30 cellular contexts compared by ENCODE assay signal in genomic region chr7:84339306-84339705, GRCh38.
DNase-seq lines count a peak whose midpoint lies in the region; ATAC-seq and TF ChIP-seq lines count a peak whose summit lies in the region.
"Had no signal": no experiment of that assay in that cellular context is flagged by ENCODE, and none has a peak within 500 bp of the region (broad histone marks: within the 10 kb centered on the region; RNA-seq: fewer than 3 reads in every experiment).

No MANE protein-coding gene starts in this region.

- no peak for TF ChIP-seq RAD21 in IMR-90 (IDR thresholded peaks at IDR 0.05; ENCODE audit: low read length)

- H3K9me3 ChIP-seq in A673 (ENCODE audit: low read depth, low read length, poor library complexity, severe bottlenecking) (no peaks in the 10 kb centered on the region), IMR-90 (ENCODE audit: control insufficient read depth, insufficient read depth, low read length) (no peaks in the 10 kb centered on the region), OCI-LY3 (ENCODE audit: insufficient read depth, low read length) (no peaks in the 10 kb centered on the region), suprapubic skin (no peaks in the 10 kb centered on the region)
- H3K9me3 ChIP-seq: breast epithelium, heart left ventricle, tibial nerve had no signal

- no peak overlapping the region for H2BK120ac ChIP-seq in IMR-90 (ENCODE audit: low read depth, low read length)

- H2AFZ ChIP-seq in IMR-90 (replicated peaks; ENCODE audit: low read length, poor library complexity) (no peak overlapping the region), OCI-LY3 (ENCODE audit: low read depth, low read length) (peak overlapping the region; percentile 35)
- H2AFZ ChIP-seq: GM23248, neural progenitor cell, parathyroid adenoma had no signal

- POLR2A ChIA-PET in A673 (lab: Charles Lee; ENCODE audit: low non-redundant PET) = interaction anchor here (0.7 kb wide), 1 partner anchor 180 kb away, joined by 3 read pairs; no protein-coding TSS in a partner anchor
- POLR2A ChIA-PET in IMR-90 (lab: Charles Lee; ENCODE audit: unreplicated experiment) = no interaction called here

- H2AK5ac ChIP-seq in IMR-90 (ENCODE audit: low read depth, low read length) = no peak overlapping the region

- H3K23ac ChIP-seq in IMR-90 (ENCODE audit: low read depth, low read length) = no peak overlapping the region

- H3K4me1 ChIP-seq in A673 (ENCODE audit: insufficient read depth, low read length, poor library complexity, severe bottlenecking) (no peaks in the 10 kb centered on the region), IMR-90 (ENCODE audit: control insufficient read depth, insufficient read depth, low read length) (0 out of 2 replicates have a peak, but pooled peaks cover 1% of the 10 kb centered on the region), OCI-LY3 (ENCODE audit: low read length) (peaks cover 28% of the 10 kb centered on the region), suprapubic skin (no peaks in the 10 kb centered on the region)
- H3K4me1 ChIP-seq: breast epithelium, heart left ventricle, parathyroid adenoma, tibial nerve had no signal

- no peak overlapping the region; a peak in 1 of 4 replicates for H4K8ac ChIP-seq in IMR-90 (ENCODE audit: low read depth in 2 of 2, low read length in 2 of 2)

- in situ Hi-C loops in IMR-90 (cut with MboI; ENCODE audit: low sequenced_read_pairs) = no loop called here

- WGBS in IMR-90 (ENCODE audit: extremely low coverage in 2 of 2, insufficient read length in 1 of 2), 2 experiments = no CpG with 5 or more reads among the region's 1 CpG
- WGBS in suprapubic skin = 32% methylated on average over 1 of the region's 1 CpG

- H4K5ac ChIP-seq in IMR-90 (ENCODE audit: low read depth, low read length) = no peak overlapping the region

- H3K18ac ChIP-seq in IMR-90 (ENCODE audit: low read depth, low read length) = no peak overlapping the region

- H3K4me3 Mint-ChIP-seq in activated T-cell treated with anti-CD3 and anti-CD28 coated beads, Interleukin-2, amount 50 U/mL, for 4 hours = no peak overlapping the region
- H3K4me3 Mint-ChIP-seq: activated T-cell treated with anti-CD3 and anti-CD28 coated beads, Interleukin-2, amount 50 U/mL, for 72 hours; CD4-positive, alpha-beta memory T cell; neural progenitor cell had no signal

- dilution Hi-C loops in IMR-90 (cut with HindIII; ENCODE audit: low sequenced_read_pairs, unreplicated experiment) = no loop called here

- H3K27me3 Mint-ChIP-seq in activated T-cell treated with anti-CD3 and anti-CD28 coated beads, Interleukin-2, amount 50 U/mL, for 4 hours (ENCODE audit: low read depth) = no peaks in the 10 kb centered on the region
- H3K27me3 Mint-ChIP-seq: CD4-positive, alpha-beta memory T cell had no signal

- DNase-seq in A673 (ENCODE audit: low spot score) = peak; percentile 18
- DNase-seq in IMR-90 = no peak
- peak; percentile 43 for DNase-seq in fibroblast of gingiva (ENCODE audit: low read depth)
- DNase-seq in suprapubic skin (ENCODE audit: low spot score in 2 of 2) = no peak
- no peak for DNase-seq in SW 1271 (lab: John Stamatoyannopoulos, UW)
- no peak for DNase-seq in activated naive CD4-positive, alpha-beta T cell treated with anti-CD3 and anti-CD28 coated beads, Interleukin-2, amount 50 U/mL, for 16 hours
- no peak for DNase-seq in activated T-cell treated with anti-CD3 and anti-CD28 coated beads, Interleukin-2, amount 50 U/mL, for 4 hours
- DNase-seq: activated naive CD4-positive, alpha-beta T cell; activated T-cell treated with anti-CD3 and anti-CD28 coated beads, Interleukin-2, amount 50 U/mL, for 72 hours; AML-193; CD4-positive, alpha-beta memory T cell; DND-41; effector CD8-positive, alpha-beta T cell; foreskin melanocyte; GM23248; heart left ventricle; left ventricle myocardium superior; mesendoderm; NCI-H1436; NCI-H2081; NCI-H345; OCI-M1; right cardiac atrium; stimulated activated CD8-positive, alpha-beta memory T cell treated with anti-CD3 and anti-CD28 coated beads, Interleukin-4, amount 100 ng/mL, for 48 hours had no signal

- no peak overlapping the region for H3K56ac ChIP-seq in IMR-90 (ENCODE audit: extremely low read depth, insufficient read depth, low read length)

- H3K14ac ChIP-seq in IMR-90 (replicated peaks; ENCODE audit: low read depth, low read length) = 0 out of 2 replicates have a peak overlapping the region, but pooled peaks have one; percentile 14

- H2BK20ac ChIP-seq in IMR-90 (ENCODE audit: low read depth, low read length) = no peak overlapping the region

- intact Hi-C loops in A673 (cut with micrococcal nuclease; ENCODE audit: unreplicated experiment) = loop anchor here (10.0 kb wide), 1 partner anchor 675 kb away; no protein-coding TSS in a partner anchor
- intact Hi-C loops in IMR-90 (cut with micrococcal nuclease) = no loop called here

- no peak for ATAC-seq in IMR-90 (ENCODE audit: low read depth)
- ATAC-seq in activated T-cell treated with anti-CD3 and anti-CD28 coated beads, Interleukin-2, amount 50 U/mL, for 4 hours = no peak
- ATAC-seq: activated T-cell treated with anti-CD3 and anti-CD28 coated beads, Interleukin-2, amount 50 U/mL, for 72 hours; heart left ventricle; K562; left ventricle myocardium superior; right cardiac atrium had no signal

- H3K27me3 ChIP-seq in A673 (replicated peaks; ENCODE audit: insufficient read depth, low read depth, low read length, poor library complexity) = no peaks in the 10 kb centered on the region
- no peaks in the 10 kb centered on the region for H3K27me3 ChIP-seq in IMR-90 (ENCODE audit: control insufficient read depth, insufficient read depth, low read length)
- no peaks in the 10 kb centered on the region for H3K27me3 ChIP-seq in OCI-LY3 (ENCODE audit: low read depth, low read length)
- H3K27me3 ChIP-seq in suprapubic skin = no peaks in the 10 kb centered on the region
- H3K27me3 ChIP-seq: breast epithelium, heart left ventricle, neural progenitor cell, tibial nerve had no signal

- no peaks in the 10 kb centered on the region for H3K79me1 ChIP-seq in IMR-90 (ENCODE audit: low read depth in 1 of 2, low read length in 2 of 2)

- no peak overlapping the region for H2BK15ac ChIP-seq in IMR-90 (ENCODE audit: low read depth, low read length)

- H3K4me1 Mint-ChIP-seq in activated T-cell treated with anti-CD3 and anti-CD28 coated beads, Interleukin-2, amount 50 U/mL, for 4 hours (ENCODE audit: low read depth) = no peaks in the 10 kb centered on the region
- H3K4me1 Mint-ChIP-seq: CD4-positive, alpha-beta memory T cell had no signal

- no peak overlapping the region for H2AK9ac ChIP-seq in IMR-90 (replicated peaks; ENCODE audit: low read depth, low read length, poor library complexity)

- H2BK5ac ChIP-seq in IMR-90 (ENCODE audit: low read depth, low read length, poor library complexity, severe bottlenecking) = no peak overlapping the region

- H3K4me3 ChIP-seq in A673 (ENCODE audit: low read depth, low read length, poor library complexity, severe bottlenecking) (no peak overlapping the region), IMR-90 (ENCODE audit: insufficient read depth, low read depth, low read length) (no peak overlapping the region), OCI-LY3 (ENCODE audit: low read length) (no peak overlapping the region), suprapubic skin (no peak overlapping the region)
- H3K4me3 ChIP-seq: breast epithelium, GM23248, heart left ventricle, K562, neural progenitor cell, tibial nerve had no signal

- no peaks in the 10 kb centered on the region for H3K36me3 ChIP-seq in A673 (ENCODE audit: insufficient read depth, low read length, poor library complexity, severe bottlenecking)
- no peaks in the 10 kb centered on the region for H3K36me3 ChIP-seq in IMR-90 (ENCODE audit: control insufficient read depth, insufficient read depth, low read length)
- H3K36me3 ChIP-seq in OCI-LY3 (replicated peaks; ENCODE audit: low read depth, low read length) = no peaks in the 10 kb centered on the region
- H3K36me3 ChIP-seq in suprapubic skin = no peaks in the 10 kb centered on the region
- H3K36me3 ChIP-seq: breast epithelium, heart left ventricle, neural progenitor cell, tibial nerve had no signal

- H3K9ac ChIP-seq in IMR-90 (ENCODE audit: low read depth, low read length) (no peak overlapping the region), OCI-LY3 (ENCODE audit: low read length) (no peak overlapping the region)
- H3K9ac ChIP-seq: GM23248, neural progenitor cell, parathyroid adenoma had no signal

- H3K79me2 ChIP-seq in OCI-LY3 (ENCODE audit: low read length) = no peaks in the 10 kb centered on the region
- H3K79me2 ChIP-seq: parathyroid adenoma had no signal

- no peak overlapping the region for H4K91ac ChIP-seq in IMR-90 (ENCODE audit: insufficient read depth, low read depth, low read length)

- no peaks in the 10 kb centered on the region for H3K9me1 ChIP-seq in IMR-90 (ENCODE audit: insufficient read depth, low read length)

- no peaks in the 10 kb centered on the region for H3K9me3 Mint-ChIP-seq in activated T-cell treated with anti-CD3 and anti-CD28 coated beads, Interleukin-2, amount 50 U/mL, for 4 hours
- H3K9me3 Mint-ChIP-seq: neural progenitor cell had no signal

- no peak for TF ChIP-seq EP300 in suprapubic skin (IDR thresholded peaks at IDR 0.05)

- BruUV-seq in A673 (replicated peaks; lab: Mats Ljungman, UMichigan) (no TSS peak), IMR-90 (replicated peaks; lab: Mats Ljungman, UMichigan) (no TSS peak)

- H3K4ac ChIP-seq in IMR-90 (ENCODE audit: low read depth, low read length) = no peak overlapping the region

- H4K20me1 ChIP-seq in IMR-90 (ENCODE audit: insufficient read depth, low read length) = no peaks in the 10 kb centered on the region
- no peaks in the 10 kb centered on the region for H4K20me1 ChIP-seq in OCI-LY3 (ENCODE audit: insufficient read depth, low read length)

- H3K36me3 Mint-ChIP-seq in activated T-cell treated with anti-CD3 and anti-CD28 coated beads, Interleukin-2, amount 50 U/mL, for 4 hours (ENCODE audit: insufficient read depth) = no peaks in the 10 kb centered on the region
- H3K36me3 Mint-ChIP-seq: CD4-positive, alpha-beta memory T cell; neural progenitor cell had no signal

- TF ChIP-seq CTCF in A673 (conservative IDR thresholded peaks at IDR 0.05; ENCODE audit: low read depth, low read length) (no peak), IMR-90 (conservative IDR thresholded peaks at IDR 0.05; ENCODE audit: low read depth, low read length) (no peak), OCI-LY3 (IDR thresholded peaks at IDR 0.05; ENCODE audit: low read depth, low read length) (no peak), suprapubic skin (IDR thresholded peaks at IDR 0.05) (no peak)

- CTCF ChIA-PET in A673 (lab: Charles Lee) = no interaction called here
- CTCF ChIA-PET in IMR-90 (lab: Yijun Ruan, JAX) = no interaction called here

- no peak overlapping the region for H3K4me2 ChIP-seq in IMR-90 (ENCODE audit: low read depth, low read length)
- H3K4me2 ChIP-seq in OCI-LY3 (ENCODE audit: low read length) = no peak overlapping the region
- H3K4me2 ChIP-seq: neural progenitor cell had no signal

- no peak overlapping the region for H3K27ac ChIP-seq in A673 (ENCODE audit: low read depth, low read length, poor library complexity, severe bottlenecking)
- no peak overlapping the region for H3K27ac ChIP-seq in IMR-90 (ENCODE audit: insufficient read depth, low read length)
- no peak overlapping the region for H3K27ac ChIP-seq in OCI-LY3 (ENCODE audit: low read length)
- no peak overlapping the region for H3K27ac ChIP-seq in suprapubic skin
- H3K27ac ChIP-seq: breast epithelium, GM23248, heart left ventricle, neural progenitor cell, parathyroid adenoma, tibial nerve had no signal

- TF ChIP-seq POLR2A in IMR-90 (IDR thresholded peaks at IDR 0.05; ENCODE audit: low read depth, low read length) = no peak
- TF ChIP-seq POLR2A in suprapubic skin (IDR thresholded peaks at IDR 0.05) = no peak

Comparison
In these comparisons a context has a peak if more than half of its experiments do, and no peak if none do; other contexts are left out.
1. DNase-seq: peak in A673 (single experiment) and fibroblast of gingiva (single experiment); none in IMR-90 (single experiment), suprapubic skin (0 of 2), SW 1271 (0 of 2), activated naive CD4-positive, alpha-beta T cell treated with anti-CD3 and anti-CD28 coated beads, Interleukin-2, amount 50 U/mL, for 16 hours (single experiment) and activated T-cell treated with anti-CD3 and anti-CD28 coated beads, Interleukin-2, amount 50 U/mL, for 4 hours (single experiment).